8 cellular contexts compared by ENCODE assay signal in the genomic region with DNA sequence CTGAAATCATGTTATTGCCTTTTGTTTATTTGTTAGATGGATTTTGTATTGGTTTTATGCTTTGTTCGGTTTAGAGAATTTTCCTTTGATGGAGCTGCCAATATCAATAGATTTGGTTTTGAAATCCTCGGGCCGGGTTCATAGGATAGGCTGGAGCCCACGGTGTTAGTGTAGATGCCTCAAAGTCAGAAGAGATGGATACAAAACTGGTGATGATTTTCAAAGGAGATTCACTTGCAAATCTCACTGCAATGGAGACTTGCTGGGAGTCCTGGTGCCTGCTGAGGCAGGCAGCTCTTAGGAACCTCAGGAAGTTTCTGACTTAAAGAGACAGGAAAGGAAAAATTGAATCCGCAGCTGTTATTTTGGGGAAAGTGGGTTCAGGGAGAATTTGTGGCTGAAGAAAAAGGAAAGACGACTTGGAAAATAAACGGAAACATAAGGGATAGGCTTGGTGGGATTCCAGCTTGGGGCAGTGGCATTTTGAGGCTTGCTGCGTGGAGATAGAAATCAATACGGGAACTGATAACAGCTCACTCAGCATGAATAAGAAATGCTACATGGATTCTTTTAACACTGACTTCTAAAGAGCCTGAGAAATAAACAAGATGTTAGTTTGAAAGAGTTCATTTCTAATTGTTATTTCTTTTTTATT.
DNase-seq lines count a peak whose midpoint lies in the region; ATAC-seq and TF ChIP-seq lines count a peak whose summit lies in the region.

No MANE protein-coding gene starts in this region.

- peaks cover 23% of the 10 kb centered on the region for H3K27me3 ChIP-seq in BLaER1
- H3K27me3 ChIP-seq in OCI-LY3 (ENCODE audit: low read depth, low read length) = peaks cover 14% of the 10 kb centered on the region

- H4K20me1 ChIP-seq in BLaER1 = no peaks in the 10 kb centered on the region
- no peaks in the 10 kb centered on the region for H4K20me1 ChIP-seq in OCI-LY3 (ENCODE audit: insufficient read depth, low read length)

- no peak for TF ChIP-seq CTCF in OCI-LY3 (IDR thresholded peaks at IDR 0.05; ENCODE audit: low read depth, low read length)
- TF ChIP-seq CTCF in omental fat pad (IDR thresholded peaks at IDR 0.05) = no peak

- H3K27ac Mint-ChIP-seq in activated naive CD4-positive, alpha-beta T cell treated with anti-CD3 and anti-CD28 coated beads for 36 hours = no peak overlapping the region

- intact Hi-C loops in activated naive CD4-positive, alpha-beta T cell treated with anti-CD3 and anti-CD28 coated beads for 36 hours (cut with micrococcal nuclease) = no loop called here

- CTCF ChIA-PET in activated naive CD4-positive, alpha-beta T cell treated with anti-CD3 and anti-CD28 coated beads for 36 hours (lab: Charles Lee) = interaction anchor here (1.4 kb wide), 1 partner anchor 47 kb away, joined by 4 read pairs; no protein-coding TSS in a partner anchor

- H3K9me3 Mint-ChIP-seq in activated naive CD4-positive, alpha-beta T cell treated with anti-CD3 and anti-CD28 coated beads for 36 hours = no peaks in the 10 kb centered on the region

- H3K4me1 ChIP-seq in BLaER1 (peaks cover 23% of the 10 kb centered on the region), OCI-LY3 (ENCODE audit: low read length) (peaks cover 17% of the 10 kb centered on the region)

- H3K79me2 ChIP-seq in OCI-LY3 (ENCODE audit: low read length) = no peaks in the 10 kb centered on the region

- H3K36me3 Mint-ChIP-seq in activated naive CD4-positive, alpha-beta T cell treated with anti-CD3 and anti-CD28 coated beads for 36 hours (ENCODE audit: low read depth) = no peaks in the 10 kb centered on the region

- peak; percentile 6 for DNase-seq in fibroblast of peridontal ligament (ENCODE audit: extremely low read depth)
- DNase-seq in omental fat pad (ENCODE audit: low spot score) = no peak
- no peak for DNase-seq in A172 (ENCODE audit: low spot score)
- DNase-seq in activated naive CD4-positive, alpha-beta T cell treated with anti-CD3 and anti-CD28 coated beads for 36 hours = no peak

- H3K27ac ChIP-seq in BLaER1 (no peak overlapping the region), OCI-LY3 (ENCODE audit: low read length) (no peak overlapping the region)

- H3K4me3 Mint-ChIP-seq in activated naive CD4-positive, alpha-beta T cell treated with anti-CD3 and anti-CD28 coated beads for 36 hours = no peak overlapping the region

- H3K9ac ChIP-seq in BLaER1 = no peak overlapping the region
- H3K9ac ChIP-seq in OCI-LY3 (ENCODE audit: low read length) = no peak overlapping the region

- H3K4me1 Mint-ChIP-seq in activated naive CD4-positive, alpha-beta T cell treated with anti-CD3 and anti-CD28 coated beads for 36 hours (ENCODE audit: low read depth) = peaks cover 16% of the 10 kb centered on the region

- H3K36me3 ChIP-seq in BLaER1 (no peaks in the 10 kb centered on the region), OCI-LY3 (replicated peaks; ENCODE audit: low read depth, low read length) (no peaks in the 10 kb centered on the region)

- H3K27me3 Mint-ChIP-seq in activated naive CD4-positive, alpha-beta T cell treated with anti-CD3 and anti-CD28 coated beads for 36 hours (ENCODE audit: low read depth) = peaks cover 39% of the 10 kb centered on the region

- H3K4me2 ChIP-seq in BLaER1 = peak overlapping the region; percentile 88
- H3K4me2 ChIP-seq in OCI-LY3 (ENCODE audit: low read length) = no peak overlapping the region

- H2AFZ ChIP-seq in OCI-LY3 (ENCODE audit: low read depth, low read length) = 0 out of 2 replicates have a peak overlapping the region, but pooled peaks have one; percentile 62

- ATAC-seq in omental fat pad (ENCODE audit: low FRiP score) (peak; percentile 20), HG03159 (IDR thresholded peaks at IDR 0.05; ENCODE audit: unreplicated experiment) (no peak), HG03139 (IDR thresholded peaks at IDR 0.05; ENCODE audit: unreplicated experiment) (no peak)

- H3K9me3 ChIP-seq in BLaER1 = no peaks in the 10 kb centered on the region
- H3K9me3 ChIP-seq in OCI-LY3 (ENCODE audit: insufficient read depth, low read length) = no peaks in the 10 kb centered on the region

- no peak overlapping the region for H3K4me3 ChIP-seq in BLaER1
- H3K4me3 ChIP-seq in OCI-LY3 (ENCODE audit: low read length) = peak overlapping the region; percentile 81; the same call in 1 of the 2 replicates
